10 cellular contexts compared by ENCODE assay signal in genomic region chr3:61637088-61638051, GRCh38.
DNase-seq lines count a peak whose midpoint lies in the region; ATAC-seq and TF ChIP-seq lines count a peak whose summit lies in the region.
"Had no signal": no experiment of that assay in that cellular context is flagged by ENCODE, and none has a peak within 500 bp of the region (broad histone marks: within the 10 kb centered on the region; RNA-seq: fewer than 3 reads in every experiment).

No MANE protein-coding gene starts in this region.

- H3K36me3 ChIP-seq in muscle layer of duodenum (ENCODE audit: control insufficient read depth in 1 of 2, insufficient read depth in 2 of 2, low read length in 2 of 2): no peaks in the 10 kb centered on the region

- H3K9me3 Mint-ChIP-seq in WTC11: peaks cover 11% of the 10 kb centered on the region
- H3K9me3 Mint-ChIP-seq in natural killer cell treated with Interleukin-12 subunit alpha and Interleukin-12 subunit beta and Interleukin-15 and Interleukin-18, amount 100 ng/mL, for 72 hours: no peaks in the 10 kb centered on the region

- POLR2A ChIA-PET in WTC11 (lab: Charles Lee): interaction anchor here (0.6 kb wide), 1 partner anchor 17 kb away, joined by 3 read pairs; no protein-coding TSS in a partner anchor

- H3K4me3 ChIP-seq in GM12865 (ENCODE audit: low read depth, low read length): no peak overlapping the region
- H3K4me3 ChIP-seq in muscle layer of duodenum (ENCODE audit: low read depth in 1 of 2, low read length in 2 of 2): peak overlapping the region; percentile 57 to 60
- H3K4me3 ChIP-seq: skin epidermis had no signal

- DNase-seq in GM12865 (ENCODE audit: low read depth) (peak; percentile 35), WTC11 (ENCODE audit: low spot score) (no peak), foreskin melanocyte (no peak)
- DNase-seq in stimulated activated naive CD4-positive, alpha-beta T cell (lab: John Stamatoyannopoulos, UW): no peak
- no peak for DNase-seq in effector CD4-positive, alpha-beta T cell
- no peak for DNase-seq in natural killer cell treated with Interleukin-12 subunit alpha and Interleukin-12 subunit beta and Interleukin-15 and Interleukin-18, amount 100 ng/mL, for 72 hours (ENCODE audit: low spot score)
- DNase-seq: activated T-cell treated with anti-CD3 and anti-CD28 coated beads, Interleukin-2, amount 50 U/mL, for 72 hours had no signal

- ATAC-seq in HG02678 (IDR thresholded peaks at IDR 0.05; ENCODE audit: unreplicated experiment) (peak; percentile 96), WTC11 (no peak)
- ATAC-seq in natural killer cell treated with Interleukin-12 subunit alpha and Interleukin-12 subunit beta and Interleukin-15 and Interleukin-18, amount 100 ng/mL, for 72 hours: no peak
- ATAC-seq: activated T-cell treated with anti-CD3 and anti-CD28 coated beads, Interleukin-2, amount 50 U/mL, for 72 hours had no signal

- H3K27me3 Mint-ChIP-seq in WTC11 (ENCODE audit: low read depth): no peaks in the 10 kb centered on the region
- peaks cover 0 to 5% of the 10 kb centered on the region in 2 donors for H3K27me3 Mint-ChIP-seq in natural killer cell treated with Interleukin-12 subunit alpha and Interleukin-12 subunit beta and Interleukin-15 and Interleukin-18, amount 100 ng/mL, for 72 hours

- CTCF ChIA-PET in WTC11 (lab: Charles Lee): interaction anchor here (1.6 kb wide), 1 partner anchor 299 kb away, joined by 3 read pairs; no protein-coding TSS in a partner anchor

- H3K4me1 ChIP-seq in muscle layer of duodenum (ENCODE audit: control insufficient read depth in 1 of 2, insufficient read depth in 2 of 2, low read length in 2 of 2): peaks cover 0 to 4% of the 10 kb centered on the region in 2 donors

- no peak for TF ChIP-seq CTCF in GM12865 (IDR thresholded peaks at IDR 0.05; ENCODE audit: insufficient read depth, low read depth, low read length, missing control alignments)
- no peak for TF ChIP-seq CTCF in WTC11 (IDR thresholded peaks at IDR 0.05)

- no peak overlapping the region for H3K4me3 Mint-ChIP-seq in WTC11
- H3K4me3 Mint-ChIP-seq in natural killer cell treated with Interleukin-12 subunit alpha and Interleukin-12 subunit beta and Interleukin-15 and Interleukin-18, amount 100 ng/mL, for 72 hours: no peak overlapping the region
- H3K4me3 Mint-ChIP-seq: activated T-cell treated with anti-CD3 and anti-CD28 coated beads, Interleukin-2, amount 50 U/mL, for 72 hours had no signal

- H3K27ac Mint-ChIP-seq in WTC11: peak overlapping the region; percentile 82
- no peak overlapping the region for H3K27ac Mint-ChIP-seq in natural killer cell treated with Interleukin-12 subunit alpha and Interleukin-12 subunit beta and Interleukin-15 and Interleukin-18, amount 100 ng/mL, for 72 hours
- H3K27ac Mint-ChIP-seq: activated T-cell treated with anti-CD3 and anti-CD28 coated beads, Interleukin-2, amount 50 U/mL, for 72 hours had no signal

- H3K27me3 ChIP-seq in muscle layer of duodenum (ENCODE audit: low read depth, low read length): no peaks in the 10 kb centered on the region

- peaks cover 9% of the 10 kb centered on the region for H3K36me3 Mint-ChIP-seq in WTC11
- H3K36me3 Mint-ChIP-seq in natural killer cell treated with Interleukin-12 subunit alpha and Interleukin-12 subunit beta and Interleukin-15 and Interleukin-18, amount 100 ng/mL, for 72 hours: no peaks in the 10 kb centered on the region

- peaks cover 68% of the 10 kb centered on the region for H3K4me1 Mint-ChIP-seq in WTC11
- H3K4me1 Mint-ChIP-seq in natural killer cell treated with Interleukin-12 subunit alpha and Interleukin-12 subunit beta and Interleukin-15 and Interleukin-18, amount 100 ng/mL, for 72 hours (ENCODE audit: low read depth in 2 of 2): no peaks in the 10 kb centered on the region

- peak overlapping the region; percentile 75 for H3K27ac ChIP-seq in muscle layer of duodenum (ENCODE audit: low read length)

- H3K9me3 ChIP-seq in muscle layer of duodenum (ENCODE audit: control insufficient read depth in 1 of 2, low read length in 2 of 2): no peaks in the 10 kb centered on the region

TF ChIP-seq in WTC11, 78 proteins besides CTCF, POLR2A, EP300 and RAD21:
- TF ChIP-seq ZBTB21 (CRISPR knock-in tag; IDR thresholded peaks at IDR 0.05; ENCODE audit: borderline replicate concordance) (no peak), KAT7 (CRISPR knock-in tag; IDR thresholded peaks at IDR 0.05; ENCODE audit: borderline replicate concordance) (no peak), CBFB (CRISPR knock-in tag; IDR thresholded peaks at IDR 0.05; ENCODE audit: low read depth) (no peak), CDX4 (CRISPR knock-in tag; IDR thresholded peaks at IDR 0.05; ENCODE audit: borderline replicate concordance) (no peak), TP53 (CRISPR knock-in tag; IDR thresholded peaks at IDR 0.05) (no peak), USF2 (CRISPR knock-in tag; IDR thresholded peaks at IDR 0.05) (no peak), SP1 (CRISPR knock-in tag; conservative IDR thresholded peaks at IDR 0.05) (no peak), ERG (CRISPR knock-in tag; IDR thresholded peaks at IDR 0.05) (no peak), FOXK1 (CRISPR knock-in tag; IDR thresholded peaks at IDR 0.05) (no peak)
- TF ChIP-seq, protein P1, sequence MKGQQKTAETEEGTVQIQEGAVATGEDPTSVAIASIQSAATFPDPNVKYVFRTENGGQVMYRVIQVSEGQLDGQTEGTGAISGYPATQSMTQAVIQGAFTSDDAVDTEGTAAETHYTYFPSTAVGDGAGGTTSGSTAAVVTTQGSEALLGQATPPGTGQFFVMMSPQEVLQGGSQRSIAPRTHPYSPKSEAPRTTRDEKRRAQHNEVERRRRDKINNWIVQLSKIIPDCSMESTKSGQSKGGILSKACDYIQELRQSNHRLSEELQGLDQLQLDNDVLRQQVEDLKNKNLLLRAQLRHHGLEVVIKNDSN (CRISPR knock-in tag; IDR thresholded peaks at IDR 0.05): no peak
